1 cellular context compared by ENCODE assay signal in genomic region chr3:5331567-5332269, GRCh38.
TF ChIP-seq lines count a peak whose summit lies in the region.

No MANE protein-coding gene starts in this region.

TF ChIP-seq in HepG2, 621 proteins besides CTCF, POLR2A, EP300 and RAD21 (continued from another document and continues in another):
- TF ChIP-seq BCLAF1 (IDR thresholded peaks at IDR 0.05) (no peak), DPF2 (CRISPR knock-in tag; IDR thresholded peaks at IDR 0.05; ENCODE audit: borderline replicate concordance, low read depth) (no peak), MZF1 (CRISPR knock-in tag; IDR thresholded peaks at IDR 0.05; ENCODE audit: borderline replicate concordance) (no peak), LCORL (IDR thresholded peaks at IDR 0.05) (no peak), LCORL (CRISPR knock-in tag; IDR thresholded peaks at IDR 0.05) (no peak), ZNF850 (CRISPR knock-in tag; conservative IDR thresholded peaks at IDR 0.05) (no peak), ZBTB34 (CRISPR knock-in tag; IDR thresholded peaks at IDR 0.05) (no peak), ZIK1 (CRISPR knock-in tag; IDR thresholded peaks at IDR 0.05; ENCODE audit: borderline replicate concordance, low read depth) (no peak), HDAC1 (CRISPR knock-in tag; IDR thresholded peaks at IDR 0.05) (no peak), ZNF296 (CRISPR knock-in tag; conservative IDR thresholded peaks at IDR 0.05) (no peak), CEBPB (IDR thresholded peaks at IDR 0.05; ENCODE audit: borderline replicate concordance, low read depth, low read length) (no peak), HMG20A (CRISPR knock-in tag; IDR thresholded peaks at IDR 0.05; ENCODE audit: borderline replicate concordance) (peak; percentile 28; the same call in 1 of the 2 replicates), ZNF512B (CRISPR knock-in tag; IDR thresholded peaks at IDR 0.05; ENCODE audit: borderline replicate concordance) (no peak), ZBTB21 (CRISPR knock-in tag; IDR thresholded peaks at IDR 0.05) (no peak), FOXA3 (CRISPR knock-in tag; IDR thresholded peaks at IDR 0.05) (peak; percentile 65), ZNF619 (CRISPR knock-in tag; IDR thresholded peaks at IDR 0.05) (no peak), CEBPG (CRISPR knock-in tag; IDR thresholded peaks at IDR 0.05) (no peak), SCMH1 (CRISPR knock-in tag; IDR thresholded peaks at IDR 0.05; ENCODE audit: borderline replicate concordance) (no peak), KDM6A (CRISPR knock-in tag; IDR thresholded peaks at IDR 0.05; ENCODE audit: low read depth) (no peak), CCDC6 (CRISPR knock-in tag; IDR thresholded peaks at IDR 0.05) (no peak), FOXK1 (CRISPR knock-in tag; IDR thresholded peaks at IDR 0.05; ENCODE audit: borderline replicate concordance, low read depth) (no peak), KDM2A (CRISPR knock-in tag; IDR thresholded peaks at IDR 0.05; ENCODE audit: borderline replicate concordance, low read depth) (no peak), HOXA5 (CRISPR knock-in tag; IDR thresholded peaks at IDR 0.05) (no peak), ZNF644 (CRISPR knock-in tag; IDR thresholded peaks at IDR 0.05; ENCODE audit: low read depth) (no peak), FOXP4 (CRISPR knock-in tag; IDR thresholded peaks at IDR 0.05) (peak; percentile 70), E2F2 (CRISPR knock-in tag; IDR thresholded peaks at IDR 0.05; ENCODE audit: borderline replicate concordance) (no peak), BCL6 (CRISPR knock-in tag; IDR thresholded peaks at IDR 0.05) (peak; percentile 99), ZFP41 (CRISPR knock-in tag; IDR thresholded peaks at IDR 0.05; ENCODE audit: borderline replicate concordance) (no peak), UBTF (CRISPR knock-in tag; IDR thresholded peaks at IDR 0.05) (no peak), ZNF10 (CRISPR knock-in tag; IDR thresholded peaks at IDR 0.05; ENCODE audit: borderline replicate concordance, low read depth) (no peak), ZNF446 (CRISPR knock-in tag; IDR thresholded peaks at IDR 0.05) (no peak), BRF2 (CRISPR knock-in tag; IDR thresholded peaks at IDR 0.05) (no peak), ZNF557 (CRISPR knock-in tag; IDR thresholded peaks at IDR 0.05) (no peak), MTF2 (CRISPR knock-in tag; IDR thresholded peaks at IDR 0.05; ENCODE audit: borderline replicate concordance) (no peak), ZBTB7B (CRISPR knock-in tag; IDR thresholded peaks at IDR 0.05) (no peak), ZBTB2 (CRISPR knock-in tag; IDR thresholded peaks at IDR 0.05; ENCODE audit: low read depth) (no peak), PHB2 (IDR thresholded peaks at IDR 0.05; ENCODE audit: partially characterized antibody) (no peak), MTERF4 (CRISPR knock-in tag; IDR thresholded peaks at IDR 0.05) (no peak), TEAD3 (CRISPR knock-in tag; optimal IDR thresholded peaks at IDR 0.05; ENCODE audit: borderline replicate concordance) (no peak), NFKBIZ (CRISPR knock-in tag; IDR thresholded peaks at IDR 0.05) (no peak), NFIB (CRISPR knock-in tag; IDR thresholded peaks at IDR 0.05; ENCODE audit: borderline replicate concordance) (no peak), ZNF510 (CRISPR knock-in tag; IDR thresholded peaks at IDR 0.05; ENCODE audit: low read depth) (no peak), ATF5 (CRISPR knock-in tag; IDR thresholded peaks at IDR 0.05; ENCODE audit: low read depth) (no peak), MIER2 (CRISPR knock-in tag; IDR thresholded peaks at IDR 0.05) (no peak), ZSCAN25 (CRISPR knock-in tag; IDR thresholded peaks at IDR 0.05) (no peak), PPARG (CRISPR knock-in tag; conservative IDR thresholded peaks at IDR 0.05) (no peak), ARHGAP35 (CRISPR knock-in tag; IDR thresholded peaks at IDR 0.05; ENCODE audit: borderline replicate concordance) (no peak)
